Comparison of ENCODE assay signal across 16 cellular contexts in genomic region chr13:109309625-109310363, GRCh38.
A peak's percentile ranks its signal among the peaks of the same experiment; 100 is the strongest.
DNase-seq lines count a peak whose midpoint lies in the region; ATAC-seq and TF ChIP-seq lines count a peak whose summit lies in the region.
"Had no signal": no experiment of that assay in that cellular context is flagged by ENCODE, and none has a peak within 500 bp of the region (broad histone marks: within the 10 kb centered on the region; RNA-seq: fewer than 3 reads in every experiment).

No MANE protein-coding gene starts in this region.

- no peaks in the 10 kb centered on the region for H3K9me3 ChIP-seq in hepatocyte (ENCODE audit: low read depth)
- H3K9me3 ChIP-seq in stomach = no peaks in the 10 kb centered on the region
- H3K9me3 ChIP-seq: esophagus muscularis mucosa, thoracic aorta had no signal

- no peak for ATAC-seq in HG03565 (IDR thresholded peaks at IDR 0.05; ENCODE audit: unreplicated experiment)
- ATAC-seq: activated CD8-positive, alpha-beta T cell treated with anti-CD3 and anti-CD28 coated beads for 36 hours; activated T-cell treated with anti-CD3 and anti-CD28 coated beads, Interleukin-2, amount 50 U/mL, for 72 hours; natural killer cell had no signal

- in situ Hi-C loops in GM13976 (cut with MboI; ENCODE audit: low sequenced_read_pairs, unreplicated experiment) = no loop called here

- H3K27me3 ChIP-seq in hepatocyte = no peaks in the 10 kb centered on the region
- no peaks in the 10 kb centered on the region for H3K27me3 ChIP-seq in stomach
- H3K27me3 ChIP-seq: esophagus muscularis mucosa had no signal

- peak in 2 of 3 experiments; percentile 88 to 99 for DNase-seq in NCI-H1417 (lab: John Stamatoyannopoulos, UW)
- DNase-seq in NCI-H526 (lab: John Stamatoyannopoulos, UW) = peak; percentile 10 to 12
- DNase-seq in hepatocyte (ENCODE audit: low spot score) = peak; percentile 56
- peak; percentile 43 for DNase-seq in stomach
- DNase-seq in GM13976 (ENCODE audit: low spot score) = no peak
- no peak for DNase-seq in SKM-1 (lab: John Stamatoyannopoulos, UW; ENCODE audit: unreplicated experiment)
- DNase-seq: activated CD8-positive, alpha-beta T cell treated with anti-CD3 and anti-CD28 coated beads for 36 hours; activated T-cell treated with anti-CD3 and anti-CD28 coated beads, Interleukin-2, amount 50 U/mL, for 72 hours; DMS 273 treated with DMSO at 0.1 percent for 48 hours; H7; mammary epithelial cell; natural killer cell; NCI-H1436 had no signal

- TF ChIP-seq EP300 in stomach (IDR thresholded peaks at IDR 0.05) = no peak

- no peaks in the 10 kb centered on the region for H3K36me3 ChIP-seq in hepatocyte (replicated peaks; ENCODE audit: insufficient read depth, low read depth)
- H3K36me3 ChIP-seq in stomach = no peaks in the 10 kb centered on the region
- H3K36me3 ChIP-seq: esophagus muscularis mucosa, thoracic aorta had no signal

- H2AFZ ChIP-seq in hepatocyte = no peak overlapping the region

- TF ChIP-seq CTCF in hepatocyte (IDR thresholded peaks at IDR 0.05; ENCODE audit: poor library complexity) = no peak
- TF ChIP-seq CTCF in stomach (IDR thresholded peaks at IDR 0.05) = no peak
- no peak for TF ChIP-seq CTCF in GM13976 (IDR thresholded peaks at IDR 0.05; ENCODE audit: borderline replicate concordance, control extremely low read depth, extremely low read depth, insufficient read depth, missing control alignments)

- no peaks in the 10 kb centered on the region for H3K79me2 ChIP-seq in hepatocyte

- WGBS in hepatocyte (ENCODE audit: low lambda C conversion rate, missing lambda C conversion rate) = 57% methylated on average over 12 of the region's 12 CpGs
- 33 to 54% (median 43%) methylated on average over 12 of the region's 12 CpGs for WGBS in stomach, 5 donors

- H4K20me1 ChIP-seq in hepatocyte (ENCODE audit: insufficient read depth, poor library complexity, severe bottlenecking) = no peaks in the 10 kb centered on the region

- H3K4me1 ChIP-seq in hepatocyte (ENCODE audit: insufficient read depth) = peaks cover 4% of the 10 kb centered on the region
- peaks cover 0 to 11% (median 2%) of the 10 kb centered on the region in 4 donors for H3K4me1 ChIP-seq in stomach
- H3K4me1 ChIP-seq: esophagus muscularis mucosa had no signal

- no peaks in the 10 kb centered on the region for H3K9me2 ChIP-seq in hepatocyte (replicated peaks; ENCODE audit: insufficient read depth)

- TF ChIP-seq POLR2A in stomach (IDR thresholded peaks at IDR 0.05) = no peak

- intact Hi-C loops in stomach (cut with DNase I; ENCODE audit: low total_unique reads) = no loop called here

- H3K4me3 ChIP-seq in hepatocyte (no peak overlapping the region), stomach (no peak overlapping the region)
- H3K4me3 ChIP-seq: esophagus muscularis mucosa, thoracic aorta had no signal

- no peak overlapping the region for H3K4me2 ChIP-seq in hepatocyte

- H3K27ac ChIP-seq in hepatocyte (peak overlapping the region; percentile 6), stomach (no peak overlapping the region)
- H3K27ac ChIP-seq: esophagus muscularis mucosa, thoracic aorta had no signal

Comparison
In these comparisons a context has a peak if more than half of its experiments do, and no peak if none do; other contexts are left out.
1. DNase-seq: peak in NCI-H1417 (2 of 3), NCI-H526 (2 of 2), hepatocyte (single experiment) and stomach (single experiment); none in GM13976 (single experiment) and SKM-1 (single experiment).